Comparison of ENCODE assay signal across 9 cellular contexts in the genomic region with DNA sequence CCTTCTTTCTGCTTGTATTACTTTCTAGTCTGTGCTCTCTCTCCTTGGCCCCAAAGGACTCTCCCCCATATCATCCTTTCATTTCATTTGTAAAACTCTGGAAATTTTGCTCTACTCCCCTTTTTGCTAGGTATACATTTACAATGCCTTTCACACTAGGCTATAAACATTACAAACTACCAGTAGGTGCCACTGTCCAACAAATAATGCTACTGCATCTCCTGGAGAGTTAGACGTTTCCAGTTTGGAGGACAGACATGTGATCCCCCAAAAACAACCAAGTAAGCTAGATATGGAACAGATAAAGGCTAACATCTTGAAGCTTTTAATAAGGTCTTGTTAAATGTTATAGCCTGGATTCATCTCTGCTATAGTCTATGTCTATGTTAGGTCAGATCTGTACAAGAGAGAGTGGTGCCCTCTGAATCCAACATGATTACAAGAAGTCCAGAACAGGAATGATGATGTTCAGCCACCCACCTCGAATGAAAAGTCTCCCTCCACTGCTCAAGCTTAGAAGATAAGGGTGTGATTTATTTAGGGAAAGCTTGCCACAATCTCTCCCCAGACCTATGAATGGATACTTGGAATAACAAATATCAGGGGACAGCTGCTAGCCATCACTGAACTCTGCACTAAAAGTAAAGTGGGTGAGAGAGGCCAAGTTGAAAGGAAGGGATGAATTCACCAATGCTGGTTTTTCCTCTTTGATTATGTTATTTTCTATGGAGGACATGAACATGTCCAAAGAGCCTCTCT. TPM values are rescaled to one million over a fixed set of nuclear protein-coding genes. Genes with fewer than 3 reads are reported as not detected.
A peak's percentile ranks its signal among the peaks of the same experiment; 100 is the strongest.
DNase-seq lines count a peak whose midpoint lies in the region; ATAC-seq and TF ChIP-seq lines count a peak whose summit lies in the region.
"Had no signal": no experiment of that assay in that cellular context is flagged by ENCODE, and none has a peak within 500 bp of the region (broad histone marks: within the 10 kb centered on the region; RNA-seq: fewer than 3 reads in every experiment).

No MANE protein-coding gene starts in this region.

- no peak for DNase-seq in activated naive CD4-positive, alpha-beta T cell treated with anti-CD3 and anti-CD28 coated beads, Interleukin-2, amount 50 U/mL, for 16 hours
- DNase-seq in hepatocyte (ENCODE audit: low spot score) (no peak), uterus (no peak), H7 (no peak), omental fat pad (ENCODE audit: low spot score) (no peak)

- TF ChIP-seq CTCF in VCaP (conservative IDR thresholded peaks at IDR 0.05) (peak; percentile 31; the same call in 1 of the 2 replicates), hepatocyte (IDR thresholded peaks at IDR 0.05; ENCODE audit: poor library complexity) (peak; percentile 41), uterus (IDR thresholded peaks at IDR 0.05) (peak; percentile 17 to 37 (median 24)), omental fat pad (IDR thresholded peaks at IDR 0.05) (no peak)

- H3K4me3 ChIP-seq in hepatocyte (no peak overlapping the region), uterus (no peak overlapping the region), H7 (ENCODE audit: insufficient read depth, low read depth, low read length) (no peak overlapping the region)
- H3K4me3 ChIP-seq: coronary artery had no signal

- peaks cover 11% of the 10 kb centered on the region for H3K36me3 Mint-ChIP-seq in activated naive CD4-positive, alpha-beta T cell treated with anti-CD3 and anti-CD28 coated beads, Interleukin-2, amount 50 U/mL, for 24 hours

- peaks cover 17% of the 10 kb centered on the region for H3K4me1 Mint-ChIP-seq in activated naive CD4-positive, alpha-beta T cell treated with anti-CD3 and anti-CD28 coated beads, Interleukin-2, amount 50 U/mL, for 24 hours

- peaks cover 13% of the 10 kb centered on the region for H3K79me2 ChIP-seq in hepatocyte

- no peaks in the 10 kb centered on the region for H3K9me2 ChIP-seq in hepatocyte (replicated peaks; ENCODE audit: insufficient read depth)

- no peak overlapping the region for H2AFZ ChIP-seq in hepatocyte

- H3K9me3 Mint-ChIP-seq in activated naive CD4-positive, alpha-beta T cell treated with anti-CD3 and anti-CD28 coated beads, Interleukin-2, amount 50 U/mL, for 24 hours, result no peaks in the 10 kb centered on the region

- 40% methylated on average over 2 of the region's 2 CpGs for WGBS in hepatocyte (ENCODE audit: low lambda C conversion rate, missing lambda C conversion rate)

- H3K9me3 ChIP-seq in hepatocyte (ENCODE audit: low read depth) (no peaks in the 10 kb centered on the region), uterus (no peaks in the 10 kb centered on the region)

- peaks cover 4% of the 10 kb centered on the region for H3K4me1 ChIP-seq in hepatocyte (ENCODE audit: insufficient read depth)
- no peaks in the 10 kb centered on the region for H3K4me1 ChIP-seq in uterus

- no peak overlapping the region for H3K4me2 ChIP-seq in hepatocyte

- no peaks in the 10 kb centered on the region for H3K27me3 ChIP-seq in hepatocyte
- H3K27me3 ChIP-seq in uterus, result no peaks in the 10 kb centered on the region
- H3K27me3 ChIP-seq in H7 (ENCODE audit: control insufficient read depth, insufficient read depth, low read length), result no peaks in the 10 kb centered on the region

- no peaks in the 10 kb centered on the region for H3K27me3 Mint-ChIP-seq in activated naive CD4-positive, alpha-beta T cell treated with anti-CD3 and anti-CD28 coated beads, Interleukin-2, amount 50 U/mL, for 24 hours

- intact Hi-C loops in uterus (cut with DNase I; ENCODE audit: low total_unique reads), result no loop called here

- ATAC-seq in omental fat pad (ENCODE audit: low FRiP score) (no peak), GM21526 (IDR thresholded peaks at IDR 0.05; ENCODE audit: low FRiP score, unreplicated experiment) (no peak)

- peak overlapping the region; percentile 10 for H3K27ac ChIP-seq in VCaP
- no peak overlapping the region for H3K27ac ChIP-seq in hepatocyte
- H3K27ac ChIP-seq in uterus, result peak overlapping the region; percentile 10 to 30
- H3K27ac ChIP-seq: coronary artery had no signal

- no peaks in the 10 kb centered on the region for H4K20me1 ChIP-seq in hepatocyte (ENCODE audit: insufficient read depth, poor library complexity, severe bottlenecking)

- H3K36me3 ChIP-seq in hepatocyte (replicated peaks; ENCODE audit: insufficient read depth, low read depth) (no peaks in the 10 kb centered on the region), uterus (no peaks in the 10 kb centered on the region), H7 (replicated peaks; ENCODE audit: control insufficient read depth, insufficient read depth, low read length) (peaks cover 3% of the 10 kb centered on the region)

- peak overlapping the region; percentile 46 for H3K27ac Mint-ChIP-seq in activated naive CD4-positive, alpha-beta T cell treated with anti-CD3 and anti-CD28 coated beads, Interleukin-2, amount 50 U/mL, for 24 hours

- H3K4me3 Mint-ChIP-seq in activated naive CD4-positive, alpha-beta T cell treated with anti-CD3 and anti-CD28 coated beads, Interleukin-2, amount 50 U/mL, for 24 hours, result no peak overlapping the region

- TF ChIP-seq POLR2A in uterus (IDR thresholded peaks at IDR 0.05), result no peak

RNA-seq across cellular contexts. Expression of gene CBR4, which starts 14.3 kb away (rescaled TPM):
- total RNA-seq in hepatocyte, result 24.1 and 26.9 TPM in 2 replicates
- polyA plus RNA-seq in hepatocyte, result 18.5 and 21.2 TPM in 2 replicates
- total RNA-seq in uterus, result 10 to 100 TPM in 3 of 4 donors, 1 to 10 TPM in 1; 9.0 to 40.8 (median 21.6) TPM
- 16.8 and 27.1 TPM in 2 replicates for total RNA-seq in H7 (2014; rRNA removed; shearing (Covaris generic))
- 10 to 100 TPM in 2 of 4 donors, 1 to 10 TPM in 2; 8.5 to 21.9 (median 10.7) TPM for total RNA-seq in omental fat pad

Comparison
In these comparisons a context has a peak if more than half of its experiments do, and no peak if none do; other contexts are left out.
1. CTCF ChIP-seq: peak in VCaP (single experiment), hepatocyte (single experiment) and uterus (4 of 4); none in omental fat pad (0 of 3).